ENCODE assay signal across 8 cellular contexts in genomic region chr1:226677121-226678020, GRCh38.
DNase-seq lines count a peak whose midpoint lies in the region; ATAC-seq lines count a peak whose summit lies in the region.

No MANE protein-coding gene starts in this region.

- peak; percentile 62 for DNase-seq in activated CD4-positive, CD25-positive, alpha-beta regulatory T cell treated with anti-CD3 and anti-CD28 coated beads, Interleukin-2, amount 50 U/mL, for 16 hours (ENCODE audit: low read depth, low spot score)
- DNase-seq in memory B cell (ENCODE audit: low spot score in 2 of 2) (peak; percentile 61 to 69), GM19240 (ENCODE audit: insufficient read length, low spot score) (no peak), NCI-H345 (lab: John Stamatoyannopoulos, UW) (no peak)

- peak overlapping the region; percentile 90 for H3K27ac ChIP-seq in cingulate gyrus (ENCODE audit: low read depth, low read length)

- peaks cover 77 to 84% (median 79%) of the 10 kb centered on the region in 3 donors for H3K4me1 Mint-ChIP-seq in IgD-negative memory B cell
- H3K4me1 Mint-ChIP-seq in memory B cell: peaks cover 82% of the 10 kb centered on the region
- H3K4me1 Mint-ChIP-seq in stimulated activated memory B cell treated with anti-CD40 and anti-IgM and Interleukin-4, amounts not matched to agents 10 μg/mL and 1 μg/mL and 100 μg/mL, for 72 hours: peaks cover 98% of the 10 kb centered on the region

- H3K4me3 Mint-ChIP-seq in IgD-negative memory B cell (peak overlapping the region; percentile 83 to 94 (median 92)), memory B cell (peak overlapping the region; percentile 91)
- H3K4me3 Mint-ChIP-seq in stimulated activated memory B cell treated with anti-CD40 and anti-IgM and Interleukin-4, amounts not matched to agents 10 μg/mL and 1 μg/mL and 100 μg/mL, for 72 hours: peak overlapping the region; percentile 75

- H3K36me3 Mint-ChIP-seq in IgD-negative memory B cell (peaks cover 3% of the 10 kb centered on the region), memory B cell (peaks cover 13% of the 10 kb centered on the region)
- H3K36me3 Mint-ChIP-seq in stimulated activated memory B cell treated with anti-CD40 and anti-IgM and Interleukin-4, amounts not matched to agents 10 μg/mL and 1 μg/mL and 100 μg/mL, for 72 hours: peaks cover 21% of the 10 kb centered on the region

- H3K9me3 Mint-ChIP-seq in IgD-negative memory B cell (no peaks in the 10 kb centered on the region), memory B cell (no peaks in the 10 kb centered on the region)
- no peaks in the 10 kb centered on the region for H3K9me3 Mint-ChIP-seq in stimulated activated memory B cell treated with anti-CD40 and anti-IgM and Interleukin-4, amounts not matched to agents 10 μg/mL and 1 μg/mL and 100 μg/mL, for 72 hours

- peak; percentile 38 for ATAC-seq in GM18511 (IDR thresholded peaks at IDR 0.05; ENCODE audit: unreplicated experiment)
- ATAC-seq in memory B cell (ENCODE audit: low read depth): peak; percentile 72
- peak; percentile 78 for ATAC-seq in stimulated activated memory B cell treated with anti-CD40 and anti-IgM and Interleukin-4, amounts not matched to agents 10 μg/mL and 1 μg/mL and 100 μg/mL, for 72 hours

- H3K27me3 Mint-ChIP-seq in IgD-negative memory B cell (no peaks in the 10 kb centered on the region), memory B cell (no peaks in the 10 kb centered on the region)
- no peaks in the 10 kb centered on the region for H3K27me3 Mint-ChIP-seq in stimulated activated memory B cell treated with anti-CD40 and anti-IgM and Interleukin-4, amounts not matched to agents 10 μg/mL and 1 μg/mL and 100 μg/mL, for 72 hours

- peak overlapping the region; percentile 97 to 99 (median 99) for H3K27ac Mint-ChIP-seq in IgD-negative memory B cell
- H3K27ac Mint-ChIP-seq in memory B cell: peak overlapping the region; percentile 100
- peak overlapping the region; percentile 92 for H3K27ac Mint-ChIP-seq in stimulated activated memory B cell treated with anti-CD40 and anti-IgM and Interleukin-4, amounts not matched to agents 10 μg/mL and 1 μg/mL and 100 μg/mL, for 72 hours

Comparison
In these comparisons a context has a peak if more than half of its experiments do, and no peak if none do; other contexts are left out.
1. DNase-seq: peak in activated CD4-positive, CD25-positive, alpha-beta regulatory T cell treated with anti-CD3 and anti-CD28 coated beads, Interleukin-2, amount 50 U/mL, for 16 hours (single experiment) and memory B cell (2 of 2); none in GM19240 (single experiment) and NCI-H345 (single experiment).
2. Peak in every context shown above with its lines, with median percentiles within 50 percentile points of each other: ATAC-seq, H3K27ac Mint-ChIP-seq and H3K4me3 Mint-ChIP-seq.